In the genomic region with DNA sequence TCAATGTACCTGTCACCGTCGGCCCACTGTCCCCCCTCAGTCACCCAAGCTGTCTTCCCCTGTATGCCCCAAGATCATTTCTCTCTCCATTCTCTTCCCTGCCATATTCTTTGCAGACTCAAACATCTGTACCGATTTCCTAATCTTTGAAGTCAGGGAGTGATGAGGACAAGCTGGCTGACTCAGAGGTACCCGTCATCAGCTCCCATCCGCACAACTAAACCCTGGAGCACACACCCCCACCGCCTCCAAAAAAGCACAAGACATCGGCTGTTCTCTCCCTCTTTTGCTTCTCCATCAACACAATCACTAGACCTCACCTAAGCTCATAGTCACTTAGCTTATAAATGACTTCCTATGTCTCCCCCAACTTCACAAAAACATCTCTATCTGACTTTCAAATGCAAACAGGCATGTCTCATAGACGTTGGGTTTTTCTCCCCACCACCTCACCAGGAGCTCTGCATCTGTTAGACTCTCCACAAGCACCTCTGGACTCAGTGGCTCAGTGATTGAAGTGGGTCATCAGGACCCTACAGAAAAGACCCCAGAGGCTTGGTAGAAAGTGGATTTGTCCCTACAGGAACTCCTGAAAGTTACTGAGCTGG, we compare ENCODE assay signal across 20 cellular contexts. TPM values are rescaled to one million over a fixed set of nuclear protein-coding genes. Genes with fewer than 3 reads are reported as not detected.
DNase-seq lines count a peak whose midpoint lies in the region; ATAC-seq, FAIRE-seq and TF ChIP-seq lines count a peak whose summit lies in the region.
"Had no signal": no experiment of that assay in that cellular context is flagged by ENCODE, and none has a peak within 500 bp of the region (broad histone marks: within the 10 kb centered on the region; RNA-seq: fewer than 3 reads in every experiment).

No MANE protein-coding gene starts in this region.

- DNase-seq in CD8-positive, alpha-beta T cell, result no peak
- DNase-seq in HTR-8/SVneo (ENCODE audit: insufficient read length, low spot score) (no peak), natural killer cell (no peak), DMS153 (lab: John Stamatoyannopoulos, UW) (no peak), aorta (no peak)
- DNase-seq in central memory CD8-positive, alpha-beta T cell (ENCODE audit: low spot score in 2 of 2), result no peak
- no peak for DNase-seq in central memory CD4-positive, alpha-beta T cell
- DNase-seq: activated CD4-positive, alpha-beta memory T cell treated with anti-CD3 and anti-CD28 coated beads, Interleukin-2, amount 10 ng/mL, durations not matched to agents 7 days and 5 days; activated gamma-delta T cell treated with Interleukin-2 at 50 U/mL for 16 hours; erythroblast; hippocampal formation; left cardiac atrium; NCI-H1092; NCI-H2171 treated with DMSO at 0.1 percent for 48 hours; testis had no signal

- H3K4me3 Mint-ChIP-seq in CD8-positive, alpha-beta T cell, result no peak overlapping the region
- H3K4me3 Mint-ChIP-seq in central memory CD8-positive, alpha-beta T cell, result no peak overlapping the region
- H3K4me3 Mint-ChIP-seq in natural killer cell, result peak overlapping the region; percentile 11
- H3K4me3 Mint-ChIP-seq: activated CD4-positive, alpha-beta memory T cell treated with anti-CD3 and anti-CD28 coated beads, Interleukin-2, amount 10 ng/mL, durations not matched to agents 7 days and 5 days had no signal

- no peaks in the 10 kb centered on the region for H3K36me3 ChIP-seq in CD8-positive, alpha-beta T cell (ENCODE audit: insufficient read depth, low read length)
- H3K36me3 ChIP-seq in aorta (ENCODE audit: control insufficient read depth in 1 of 2, insufficient read depth in 2 of 2, low read length in 1 of 2), result no peaks in the 10 kb centered on the region
- H3K36me3 ChIP-seq: BLaER1, cardiac muscle cell, SJSA1 had no signal

- H3K27me3 ChIP-seq in CD8-positive, alpha-beta T cell (ENCODE audit: insufficient read depth, low read length), result peaks cover 10% of the 10 kb centered on the region
- no peaks in the 10 kb centered on the region for H3K27me3 ChIP-seq in aorta (ENCODE audit: control insufficient read depth in 1 of 2, insufficient read depth in 2 of 2, low read length in 1 of 2)
- H3K27me3 ChIP-seq: cardiac muscle cell, testis had no signal

- peak overlapping the region; percentile 2 for H3K27ac Mint-ChIP-seq in CD8-positive, alpha-beta T cell
- peak overlapping the region; percentile 90 for H3K27ac Mint-ChIP-seq in central memory CD8-positive, alpha-beta T cell (ENCODE audit: low read depth)
- H3K27ac Mint-ChIP-seq in natural killer cell, result peak overlapping the region; percentile 24 to 59
- H3K27ac Mint-ChIP-seq: activated CD4-positive, alpha-beta memory T cell treated with anti-CD3 and anti-CD28 coated beads, Interleukin-2, amount 10 ng/mL, durations not matched to agents 7 days and 5 days had no signal

- H3K9me3 ChIP-seq in CD8-positive, alpha-beta T cell (ENCODE audit: low read length), result no peaks in the 10 kb centered on the region
- H3K9me3 ChIP-seq in aorta (ENCODE audit: control insufficient read depth, low read length), result no peaks in the 10 kb centered on the region
- H3K9me3 ChIP-seq: BLaER1, SJSA1, testis had no signal

- CTCF ChIA-PET in CD8-positive, alpha-beta T cell (lab: Charles Lee), result interaction anchor here (1.1 to 2.2 kb wide), 4 partner anchors 19 to 181 kb away, joined by 3 to 5 read pairs (median 4); no protein-coding TSS in a partner anchor

- FAIRE-seq in HTR-8/SVneo (lab: Jason Lieb, UNC), result peak; percentile 82
- FAIRE-seq: GM12892 had no signal

- peaks cover 5% of the 10 kb centered on the region for H3K4me1 ChIP-seq in CD8-positive, alpha-beta T cell (ENCODE audit: insufficient read depth, low read length)
- no peaks in the 10 kb centered on the region for H3K4me1 ChIP-seq in aorta (ENCODE audit: control insufficient read depth in 1 of 2, insufficient read depth in 2 of 2, low read length in 2 of 2)
- H3K4me1 ChIP-seq: BLaER1, SJSA1, testis had no signal

- H3K4me3 ChIP-seq in CD8-positive, alpha-beta T cell (ENCODE audit: low read depth, low read length), result no peak overlapping the region
- no peak overlapping the region for H3K4me3 ChIP-seq in aorta (ENCODE audit: low read length in 2 of 2)
- H3K4me3 ChIP-seq: BLaER1, cardiac muscle cell, SJSA1, testis had no signal

- 69 to 70% methylated on average over 8 of the region's 8 CpGs for WGBS in aorta, 2 donors

- peak; percentile 39 for ATAC-seq in CD8-positive, alpha-beta T cell
- peak; percentile 52 for ATAC-seq in central memory CD8-positive, alpha-beta T cell (replicated peaks; ENCODE audit: extremely low read depth, poor library complexity, severe bottlenecking)
- ATAC-seq in natural killer cell (peak; percentile 45 to 67 (median 64)), GM18519 (IDR thresholded peaks at IDR 0.05; ENCODE audit: low FRiP score, unreplicated experiment) (no peak), aorta (ENCODE audit: low FRiP score) (no peak)

- no peaks in the 10 kb centered on the region for H3K9me3 Mint-ChIP-seq in CD8-positive, alpha-beta T cell
- no peaks in the 10 kb centered on the region for H3K9me3 Mint-ChIP-seq in central memory CD8-positive, alpha-beta T cell
- H3K9me3 Mint-ChIP-seq in natural killer cell, result no peaks in the 10 kb centered on the region
- H3K9me3 Mint-ChIP-seq: activated CD4-positive, alpha-beta memory T cell treated with anti-CD3 and anti-CD28 coated beads, Interleukin-2, amount 10 ng/mL, durations not matched to agents 7 days and 5 days had no signal

- peaks cover 26% of the 10 kb centered on the region for H3K27me3 Mint-ChIP-seq in CD8-positive, alpha-beta T cell (ENCODE audit: low read depth)
- no peaks in the 10 kb centered on the region for H3K27me3 Mint-ChIP-seq in central memory CD8-positive, alpha-beta T cell
- H3K27me3 Mint-ChIP-seq in natural killer cell (ENCODE audit: low read depth in 2 of 2), result peaks cover 0 to 5% of the 10 kb centered on the region in 2 donors

- no peak overlapping the region for H3K27ac ChIP-seq in CD8-positive, alpha-beta T cell (ENCODE audit: low read depth, low read length)
- no peak overlapping the region for H3K27ac ChIP-seq in aorta (ENCODE audit: low read depth in 1 of 2, low read length in 2 of 2)
- H3K27ac ChIP-seq: BLaER1, cardiac muscle cell, SJSA1, testis had no signal

- POLR2A ChIA-PET in CD8-positive, alpha-beta T cell (lab: Charles Lee), result no interaction called here

- no peaks in the 10 kb centered on the region for H3K36me3 Mint-ChIP-seq in CD8-positive, alpha-beta T cell
- H3K36me3 Mint-ChIP-seq in central memory CD8-positive, alpha-beta T cell (ENCODE audit: insufficient read depth), result peaks cover 5% of the 10 kb centered on the region
- H3K36me3 Mint-ChIP-seq in natural killer cell, result no peaks in the 10 kb centered on the region

- intact Hi-C loops in CD8-positive, alpha-beta T cell (cut with DNase I, micrococcal nuclease), result no loop called here
- intact Hi-C loops in natural killer cell (cut with micrococcal nuclease) (loop anchor here (1.0 kb wide), 2 partner anchors 13 to 23 kb away; no protein-coding TSS in a partner anchor), aorta (cut with DNase I) (no loop called here)

- TF ChIP-seq CTCF in CD8-positive, alpha-beta T cell (IDR thresholded peaks at IDR 0.05), result no peak
- no peak for TF ChIP-seq CTCF in natural killer cell (IDR thresholded peaks at IDR 0.05)

- peaks cover 10% of the 10 kb centered on the region for H3K4me1 Mint-ChIP-seq in CD8-positive, alpha-beta T cell (ENCODE audit: low read depth)
- peaks cover 20% of the 10 kb centered on the region for H3K4me1 Mint-ChIP-seq in central memory CD8-positive, alpha-beta T cell
- peaks cover 24 to 28% of the 10 kb centered on the region in 2 donors for H3K4me1 Mint-ChIP-seq in natural killer cell

RNA-seq across cellular contexts. Expression of gene NFATC2, which starts 11.5 kb away (rescaled TPM):
- total RNA-seq in CD8-positive, alpha-beta T cell, result 10 to 100 TPM; 32.6 to 34.9 TPM
- total RNA-seq in natural killer cell, result 100 to 1,000 TPM; 141 to 195 (median 160) TPM
- 10 to 100 TPM; 11.7 to 13.0 TPM for total RNA-seq in aorta
- polyA plus RNA-seq in aorta, result 1 to 10 TPM; 1.7 to 3.1 TPM
- total RNA-seq: SJSA1 had no signal

Comparison
In these comparisons a context has a peak if more than half of its experiments do, and no peak if none do; other contexts are left out.
1. ATAC-seq: peak in CD8-positive, alpha-beta T cell (single experiment), central memory CD8-positive, alpha-beta T cell (single experiment) and natural killer cell (3 of 3); none in GM18519 (single experiment) and aorta (single experiment).
2. H3K27ac Mint-ChIP-seq: peak in every context shown above with its lines; median percentile 90 in central memory CD8-positive, alpha-beta T cell; 42 in natural killer cell; 2 in CD8-positive, alpha-beta T cell.